ENCODE assay signal across 2 cellular contexts in the genomic region with DNA sequence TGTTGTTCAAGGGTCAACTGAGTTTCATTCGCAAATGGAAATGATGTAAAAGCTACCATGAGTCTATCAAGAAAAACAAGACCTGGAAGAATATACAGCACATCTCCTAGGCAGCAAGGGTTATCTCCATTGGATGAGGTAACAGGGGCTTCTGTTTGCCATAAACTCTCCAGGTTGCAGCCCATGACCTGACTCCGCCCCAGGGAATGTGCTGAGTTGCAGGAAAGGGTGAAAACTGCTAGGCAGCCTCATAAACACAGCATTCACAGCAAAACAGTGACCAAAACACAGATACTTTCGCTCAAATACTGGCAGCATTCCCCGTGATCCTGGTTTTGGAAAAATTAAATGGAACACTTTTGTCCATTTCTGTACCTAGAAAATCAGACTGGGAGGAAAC.
TF ChIP-seq lines count a peak whose summit lies in the region.

No MANE protein-coding gene starts in this region.

TF ChIP-seq in HepG2, 621 proteins besides CTCF, POLR2A, EP300 and RAD21:
- TF ChIP-seq MAFK (conservative IDR thresholded peaks at IDR 0.05 in 1 of 2, IDR thresholded peaks at IDR 0.05 in 1 of 2; ENCODE audit: low read length in 2 of 2) (peak; percentile 35 to 44; a peak in 2 of 4 replicates), CENPBD1 (CRISPR knock-in tag; IDR thresholded peaks at IDR 0.05; ENCODE audit: borderline replicate concordance, low read depth) (no peak), ARNTL (CRISPR knock-in tag; IDR thresholded peaks at IDR 0.05) (no peak), MAFF (IDR thresholded peaks at IDR 0.05; ENCODE audit: low read depth, low read length) (peak; percentile 44; the same call in 1 of the 2 replicates)

TF ChIP-seq in H1, 55 proteins besides CTCF, POLR2A, EP300 and RAD21:
- TF ChIP-seq, protein P1, sequence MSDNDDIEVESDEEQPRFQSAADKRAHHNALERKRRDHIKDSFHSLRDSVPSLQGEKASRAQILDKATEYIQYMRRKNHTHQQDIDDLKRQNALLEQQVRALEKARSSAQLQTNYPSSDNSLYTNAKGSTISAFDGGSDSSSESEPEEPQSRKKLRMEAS (IDR thresholded peaks at IDR 0.05), result no peak
- TF ChIP-seq KDM1A (IDR thresholded peaks at IDR 0.05; ENCODE audit: borderline replicate concordance, low read length), result no peak
- TF ChIP-seq MAFK (IDR thresholded peaks at IDR 0.05; ENCODE audit: low read depth, low read length), result peak; percentile 38
- TF ChIP-seq ASH2L (IDR thresholded peaks at IDR 0.05; ENCODE audit: low read length), result no peak
- TF ChIP-seq BACH1 (IDR thresholded peaks at IDR 0.05; ENCODE audit: low read length), result no peak
- no peak for TF ChIP-seq SIN3A (conservative IDR thresholded peaks at IDR 0.05 in 1 of 2, IDR thresholded peaks at IDR 0.05 in 1 of 2; ENCODE audit: low read depth in 1 of 2, low read length in 2 of 2)
- no peak for TF ChIP-seq NANOG (IDR thresholded peaks at IDR 0.05; ENCODE audit: insufficient read depth, low read depth, low read length, poor library complexity, severe bottlenecking)
- no peak for TF ChIP-seq SUZ12 (IDR thresholded peaks at IDR 0.05; ENCODE audit: low read length)
TF ChIP-seq in H1: peak in this region for 1.
